12 cellular contexts compared by ENCODE assay signal in genomic region chr12:117105902-117106301, GRCh38. TPM values are rescaled to one million over a fixed set of nuclear protein-coding genes. Genes with fewer than 3 reads are reported as not detected.
A peak's percentile ranks its signal among the peaks of the same experiment; 100 is the strongest.
DNase-seq lines count a peak whose midpoint lies in the region; ATAC-seq and TF ChIP-seq lines count a peak whose summit lies in the region.
"Had no signal": no experiment of that assay in that cellular context is flagged by ENCODE, and none has a peak within 500 bp of the region (broad histone marks: within the 10 kb centered on the region; RNA-seq: fewer than 3 reads in every experiment).

No MANE protein-coding gene starts in this region.

- H3K9me3 ChIP-seq in Peyer's patch: no peaks in the 10 kb centered on the region

- no peak overlapping the region for H3K4me3 Mint-ChIP-seq in activated naive CD8-positive, alpha-beta T cell treated with anti-CD3 and anti-CD28 coated beads for 36 hours
- H3K4me3 Mint-ChIP-seq: neural crest cell, type B pancreatic cell had no signal

- H3K4me1 Mint-ChIP-seq in activated naive CD8-positive, alpha-beta T cell treated with anti-CD3 and anti-CD28 coated beads for 36 hours: peaks cover 6% of the 10 kb centered on the region

- no peaks in the 10 kb centered on the region for H3K27me3 ChIP-seq in Peyer's patch

- TF ChIP-seq CTCF in Peyer's patch (IDR thresholded peaks at IDR 0.05): no peak

- no peak overlapping the region for H3K4me3 ChIP-seq in Peyer's patch

- no peaks in the 10 kb centered on the region for H3K27me3 Mint-ChIP-seq in activated naive CD8-positive, alpha-beta T cell treated with anti-CD3 and anti-CD28 coated beads for 36 hours

- no peak overlapping the region for H3K27ac ChIP-seq in Peyer's patch

- no peaks in the 10 kb centered on the region for H3K36me3 ChIP-seq in Peyer's patch

- ATAC-seq in stimulated activated naive CD8-positive, alpha-beta T cell treated with anti-CD3 and anti-CD28 coated beads, Interleukin-15, Interleukin-2, amounts not matched to agents 100 U/mL and 50 U/mL, for 24 hours: peak; percentile 64
- ATAC-seq in HG02759 (IDR thresholded peaks at IDR 0.05; ENCODE audit: unreplicated experiment): no peak

- DNase-seq in activated gamma-delta T cell treated with Interleukin-2 at 50 U/mL for 16 hours (peak; percentile 38), activated gamma-delta T cell (lab: John Stamatoyannopoulos, UW) (no peak), Peyer's patch (peak in 2 of 3 donors; percentile 62 to 69), erythroblast (lab: John Stamatoyannopoulos, UW) (no peak)
- peak; percentile 44 for DNase-seq in activated naive CD8-positive, alpha-beta T cell treated with anti-CD3 and anti-CD28 coated beads for 36 hours
- DNase-seq in stimulated activated naive CD8-positive, alpha-beta T cell treated with anti-CD3 and anti-CD28 coated beads, Interleukin-15, Interleukin-2, amounts not matched to agents 100 U/mL and 50 U/mL, for 24 hours: peak; percentile 27
- no peak for DNase-seq in NK-92 treated with Interleukin-12 subunit alpha and Interleukin-12 subunit beta, amount 100 ng/mL, for 24 hours (lab: John Stamatoyannopoulos, UW)
- DNase-seq: NCI-H524 treated with DMSO at 0.1 percent for 48 hours, T1000 had no signal

- H3K36me3 Mint-ChIP-seq in activated naive CD8-positive, alpha-beta T cell treated with anti-CD3 and anti-CD28 coated beads for 36 hours: no peaks in the 10 kb centered on the region
- H3K36me3 Mint-ChIP-seq: type B pancreatic cell had no signal

- H3K27ac Mint-ChIP-seq in activated naive CD8-positive, alpha-beta T cell treated with anti-CD3 and anti-CD28 coated beads for 36 hours: no peak overlapping the region
- H3K27ac Mint-ChIP-seq: type B pancreatic cell had no signal

- no peaks in the 10 kb centered on the region for H3K9me3 Mint-ChIP-seq in activated naive CD8-positive, alpha-beta T cell treated with anti-CD3 and anti-CD28 coated beads for 36 hours
- H3K9me3 Mint-ChIP-seq: neural crest cell had no signal

- no peak for TF ChIP-seq POLR2A in Peyer's patch (IDR thresholded peaks at IDR 0.05)
- TF ChIP-seq POLR2A in erythroblast (IDR thresholded peaks at IDR 0.05; ENCODE audit: low read length): no peak

- no peaks in the 10 kb centered on the region for H3K4me1 ChIP-seq in Peyer's patch

RNA-seq across cellular contexts. Expression of gene TESC, which starts 6.7 kb away (rescaled TPM):
- 10 to 100 TPM in 1 of 4 donors, 1 to 10 TPM in 3; 1.8 to 32.2 (median 3.2) TPM for total RNA-seq in Peyer's patch
- total RNA-seq in activated naive CD8-positive, alpha-beta T cell treated with anti-CD3 and anti-CD28 coated beads for 36 hours: 10 to 100 TPM; 28.6 to 29.7 TPM

Comparison
In these comparisons a context has a peak if more than half of its experiments do, and no peak if none do; other contexts are left out.
1. DNase-seq: peak in activated gamma-delta T cell treated with Interleukin-2 at 50 U/mL for 16 hours (single experiment), Peyer's patch (2 of 3), activated naive CD8-positive, alpha-beta T cell treated with anti-CD3 and anti-CD28 coated beads for 36 hours (single experiment) and stimulated activated naive CD8-positive, alpha-beta T cell treated with anti-CD3 and anti-CD28 coated beads, Interleukin-15, Interleukin-2, amounts not matched to agents 100 U/mL and 50 U/mL, for 24 hours (single experiment); none in activated gamma-delta T cell (single experiment), NK-92 treated with Interleukin-12 subunit alpha and Interleukin-12 subunit beta, amount 100 ng/mL, for 24 hours (single experiment) and erythroblast (0 of 2).